Comparison of ENCODE assay signal across 15 cellular contexts in the genomic region with DNA sequence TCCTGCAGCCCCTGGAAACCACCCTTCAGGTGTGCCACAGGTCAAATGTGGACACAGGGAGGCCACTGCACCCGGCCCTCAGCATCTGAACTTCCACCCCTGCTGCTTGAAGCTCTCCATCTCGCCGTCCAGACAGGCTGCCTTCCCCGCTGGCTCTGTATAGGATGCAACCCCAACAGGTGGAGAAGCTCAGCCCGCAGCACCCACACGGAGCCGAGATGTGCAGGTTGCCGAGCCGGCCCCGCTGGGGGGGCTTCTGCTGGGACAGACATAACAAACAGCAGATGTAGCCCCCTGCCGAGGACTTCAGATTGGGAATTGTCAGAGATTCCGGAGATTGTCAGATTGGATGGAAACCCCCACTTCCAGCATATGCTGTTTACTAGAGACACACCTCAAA. TPM values are rescaled to one million over a fixed set of nuclear protein-coding genes. Genes with fewer than 3 reads are reported as not detected.
DNase-seq lines count a peak whose midpoint lies in the region; ATAC-seq and TF ChIP-seq lines count a peak whose summit lies in the region.
"Had no signal": no experiment of that assay in that cellular context is flagged by ENCODE, and none has a peak within 500 bp of the region (broad histone marks: within the 10 kb centered on the region; RNA-seq: fewer than 3 reads in every experiment).

No MANE protein-coding gene starts in this region.

- no peaks in the 10 kb centered on the region for H3K27me3 ChIP-seq in hepatocyte
- H3K27me3 ChIP-seq in BE2C, result no peaks in the 10 kb centered on the region

- H3K4me2 ChIP-seq in hepatocyte, result no peak overlapping the region

- no peaks in the 10 kb centered on the region for H3K9me2 ChIP-seq in hepatocyte (replicated peaks; ENCODE audit: insufficient read depth)

- no peaks in the 10 kb centered on the region for H3K9me3 ChIP-seq in hepatocyte (ENCODE audit: low read depth)
- no peaks in the 10 kb centered on the region for H3K9me3 ChIP-seq in BE2C

- no peaks in the 10 kb centered on the region for H3K9me3 Mint-ChIP-seq in central memory CD8-positive, alpha-beta T cell
- no peaks in the 10 kb centered on the region for H3K9me3 Mint-ChIP-seq in stimulated activated memory B cell treated with anti-CD40 and anti-IgM and Interleukin-4, amounts not matched to agents 10 μg/mL and 1 μg/mL and 100 μg/mL, for 72 hours
- H3K9me3 Mint-ChIP-seq: HFFc6 had no signal

- peak overlapping the region; percentile 53 for H3K27ac Mint-ChIP-seq in central memory CD8-positive, alpha-beta T cell (ENCODE audit: low read depth)
- peak overlapping the region; percentile 32 for H3K27ac Mint-ChIP-seq in stimulated activated memory B cell treated with anti-CD40 and anti-IgM and Interleukin-4, amounts not matched to agents 10 μg/mL and 1 μg/mL and 100 μg/mL, for 72 hours
- H3K27ac Mint-ChIP-seq: CD4-positive, alpha-beta memory T cell; HFFc6 had no signal

- H3K27me3 Mint-ChIP-seq in central memory CD8-positive, alpha-beta T cell, result no peaks in the 10 kb centered on the region
- H3K27me3 Mint-ChIP-seq in stimulated activated memory B cell treated with anti-CD40 and anti-IgM and Interleukin-4, amounts not matched to agents 10 μg/mL and 1 μg/mL and 100 μg/mL, for 72 hours, result no peaks in the 10 kb centered on the region
- H3K27me3 Mint-ChIP-seq: CD4-positive, alpha-beta memory T cell had no signal

- H3K4me3 Mint-ChIP-seq in central memory CD8-positive, alpha-beta T cell, result no peak overlapping the region
- H3K4me3 Mint-ChIP-seq in stimulated activated memory B cell treated with anti-CD40 and anti-IgM and Interleukin-4, amounts not matched to agents 10 μg/mL and 1 μg/mL and 100 μg/mL, for 72 hours, result no peak overlapping the region
- H3K4me3 Mint-ChIP-seq: CD4-positive, alpha-beta memory T cell; HFFc6 had no signal

- no peak overlapping the region for H2AFZ ChIP-seq in hepatocyte

- H3K4me1 Mint-ChIP-seq in central memory CD8-positive, alpha-beta T cell, result peaks cover 10% of the 10 kb centered on the region
- H3K4me1 Mint-ChIP-seq in stimulated activated memory B cell treated with anti-CD40 and anti-IgM and Interleukin-4, amounts not matched to agents 10 μg/mL and 1 μg/mL and 100 μg/mL, for 72 hours, result peaks cover 8% of the 10 kb centered on the region

- 86% methylated on average over 12 of the region's 12 CpGs for WGBS in hepatocyte (ENCODE audit: low lambda C conversion rate, missing lambda C conversion rate)

- H3K27ac ChIP-seq in hepatocyte, result no peak overlapping the region
- H3K27ac ChIP-seq: HL-60 had no signal

- H3K36me3 Mint-ChIP-seq in central memory CD8-positive, alpha-beta T cell (ENCODE audit: insufficient read depth), result no peaks in the 10 kb centered on the region
- no peaks in the 10 kb centered on the region for H3K36me3 Mint-ChIP-seq in stimulated activated memory B cell treated with anti-CD40 and anti-IgM and Interleukin-4, amounts not matched to agents 10 μg/mL and 1 μg/mL and 100 μg/mL, for 72 hours
- H3K36me3 Mint-ChIP-seq: CD4-positive, alpha-beta memory T cell had no signal

- no peak for TF ChIP-seq CTCF in hepatocyte (IDR thresholded peaks at IDR 0.05; ENCODE audit: poor library complexity)
- no peak for TF ChIP-seq CTCF in BE2C (IDR thresholded peaks at IDR 0.05; ENCODE audit: low read depth, low read length)

- H3K4me1 ChIP-seq in hepatocyte (ENCODE audit: insufficient read depth) (no peaks in the 10 kb centered on the region), BE2C (no peaks in the 10 kb centered on the region)

- no peaks in the 10 kb centered on the region for H3K79me2 ChIP-seq in hepatocyte

- DNase-seq in DMS 273 treated with DMSO at 0.1 percent for 48 hours (lab: John Stamatoyannopoulos, UW) (peak; percentile 92), NCI-H2171 (lab: John Stamatoyannopoulos, UW) (peak; percentile 77), hepatocyte (ENCODE audit: low spot score) (no peak), DMS153 treated with DMSO at 0.1 percent for 48 hours (lab: John Stamatoyannopoulos, UW; ENCODE audit: unreplicated experiment) (no peak), BE2C (no peak)
- DNase-seq in central memory CD8-positive, alpha-beta T cell (ENCODE audit: low spot score in 2 of 2), result no peak
- DNase-seq: ACHN; CD4-positive, alpha-beta memory T cell; DMS53; HCEC 1CT; HFFc6; IMR-90; KBM-7 had no signal

- no peak for ATAC-seq in central memory CD8-positive, alpha-beta T cell (replicated peaks; ENCODE audit: extremely low read depth, poor library complexity, severe bottlenecking)
- ATAC-seq in stimulated activated memory B cell treated with anti-CD40 and anti-IgM and Interleukin-4, amounts not matched to agents 10 μg/mL and 1 μg/mL and 100 μg/mL, for 72 hours, result no peak

- H3K36me3 ChIP-seq in hepatocyte (replicated peaks; ENCODE audit: insufficient read depth, low read depth) (no peaks in the 10 kb centered on the region), BE2C (no peaks in the 10 kb centered on the region)

- H4K20me1 ChIP-seq in hepatocyte (ENCODE audit: insufficient read depth, poor library complexity, severe bottlenecking), result no peaks in the 10 kb centered on the region

- H3K4me3 ChIP-seq in hepatocyte, result no peak overlapping the region
- no peak overlapping the region for H3K4me3 ChIP-seq in BE2C (ENCODE audit: low read depth, low read length)

RNA-seq across cellular contexts. Expression of gene TMEM187, which starts 20.5 kb away (rescaled TPM):
- total RNA-seq in hepatocyte, result 7.4 and 8.7 TPM in 2 replicates
- 8.0 and 12.1 TPM in 2 replicates for polyA plus RNA-seq in hepatocyte
- 4.9 TPM for polyA plus RNA-seq in BE2C (2012; ENCODE audit: insufficient read depth, insufficient read length, low read depth)

RNA-seq across cellular contexts. Expression of gene HCFC1, which starts 21.5 kb away (rescaled TPM):
- total RNA-seq in hepatocyte, result 11.6 and 25.0 TPM in 2 replicates
- 16.7 and 18.9 TPM in 2 replicates for polyA plus RNA-seq in hepatocyte
- polyA plus RNA-seq in BE2C (2012; ENCODE audit: insufficient read depth, insufficient read length, low read depth), result 64.3 TPM

RNA-seq across cellular contexts. Expression of gene IRAK1, which starts 26.6 kb away (rescaled TPM):
- total RNA-seq in hepatocyte, result 44.1 TPM in 2 replicates
- polyA plus RNA-seq in hepatocyte, result 99.4 and 112 TPM in 2 replicates
- polyA plus RNA-seq in BE2C (2012; ENCODE audit: insufficient read depth, insufficient read length, low read depth), result 348 TPM

RNA-seq across cellular contexts. Expression of gene RENBP, which starts 48.6 kb away (rescaled TPM):
- 22.2 and 22.8 TPM in 2 replicates for total RNA-seq in hepatocyte
- polyA plus RNA-seq in hepatocyte, result 5.8 and 13.2 TPM in 2 replicates
- polyA plus RNA-seq in BE2C (2012; ENCODE audit: insufficient read depth, insufficient read length, low read depth), result 163 TPM

RNA-seq across cellular contexts. Expression of gene NAA10, which starts 58.2 kb away (rescaled TPM):
- total RNA-seq in hepatocyte, result 74.0 and 83.5 TPM in 2 replicates
- polyA plus RNA-seq in hepatocyte, result 118 and 134 TPM in 2 replicates
- polyA plus RNA-seq in BE2C (2012; ENCODE audit: insufficient read depth, insufficient read length, low read depth), result 597 TPM

Comparison
In these comparisons a context has a peak if more than half of its experiments do, and no peak if none do; other contexts are left out.
1. DNase-seq: peak in DMS 273 treated with DMSO at 0.1 percent for 48 hours (single experiment) and NCI-H2171 (single experiment); none in central memory CD8-positive, alpha-beta T cell (0 of 2), hepatocyte (single experiment), DMS153 treated with DMSO at 0.1 percent for 48 hours (single experiment) and BE2C (single experiment).